Comparison of ENCODE assay signal across 1 cellular context in the genomic region with DNA sequence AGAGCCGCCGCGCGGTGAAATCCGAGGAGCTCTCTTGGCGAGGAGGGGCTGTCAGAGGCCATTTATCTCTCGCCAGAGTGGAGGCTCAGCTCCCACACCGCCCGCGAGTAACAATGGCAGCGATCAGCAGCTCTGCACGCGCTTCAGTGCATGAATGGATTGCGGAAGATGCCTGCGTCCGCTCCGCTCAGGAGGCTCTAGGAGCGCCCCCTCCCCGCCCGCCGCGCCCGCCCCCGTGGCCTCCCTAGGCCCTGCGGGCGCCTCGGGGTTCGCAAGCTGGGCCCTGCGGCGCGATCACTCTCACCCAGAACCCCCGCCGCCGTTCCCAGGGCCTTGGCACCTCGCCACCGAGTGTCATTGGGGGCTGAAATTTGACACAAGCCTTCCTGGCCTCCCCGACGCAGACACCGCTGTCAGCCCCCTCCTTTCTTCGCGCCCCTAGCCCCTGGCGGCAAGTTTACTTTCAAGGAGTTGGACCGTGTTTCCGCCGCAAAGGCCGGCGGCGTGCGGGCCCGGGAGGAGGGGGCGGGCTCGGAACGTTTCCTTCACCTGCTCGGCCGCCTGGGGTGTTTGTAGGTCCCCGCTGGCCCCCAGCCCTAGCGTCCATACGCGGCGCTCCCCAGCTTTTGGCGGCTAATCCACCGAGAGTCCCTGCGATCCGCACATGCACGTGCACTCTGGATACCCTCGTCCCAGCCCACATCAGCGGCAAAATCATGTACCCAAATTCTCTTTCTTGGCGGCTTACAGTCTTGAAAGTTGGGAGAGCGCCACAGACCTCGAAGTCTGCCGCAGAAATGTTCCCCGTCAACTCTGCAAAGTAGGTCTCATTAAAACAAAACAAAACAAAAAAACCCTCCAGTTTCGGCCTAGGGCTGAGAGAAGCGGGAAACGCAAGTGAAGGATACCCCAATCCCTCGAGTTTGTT.
TF ChIP-seq lines count a peak whose summit lies in the region.

No MANE protein-coding gene starts in this region.

TF ChIP-seq in HepG2, 621 proteins besides CTCF, POLR2A, EP300 and RAD21 (continued from another document and continues in another):
- TF ChIP-seq, protein P1, sequence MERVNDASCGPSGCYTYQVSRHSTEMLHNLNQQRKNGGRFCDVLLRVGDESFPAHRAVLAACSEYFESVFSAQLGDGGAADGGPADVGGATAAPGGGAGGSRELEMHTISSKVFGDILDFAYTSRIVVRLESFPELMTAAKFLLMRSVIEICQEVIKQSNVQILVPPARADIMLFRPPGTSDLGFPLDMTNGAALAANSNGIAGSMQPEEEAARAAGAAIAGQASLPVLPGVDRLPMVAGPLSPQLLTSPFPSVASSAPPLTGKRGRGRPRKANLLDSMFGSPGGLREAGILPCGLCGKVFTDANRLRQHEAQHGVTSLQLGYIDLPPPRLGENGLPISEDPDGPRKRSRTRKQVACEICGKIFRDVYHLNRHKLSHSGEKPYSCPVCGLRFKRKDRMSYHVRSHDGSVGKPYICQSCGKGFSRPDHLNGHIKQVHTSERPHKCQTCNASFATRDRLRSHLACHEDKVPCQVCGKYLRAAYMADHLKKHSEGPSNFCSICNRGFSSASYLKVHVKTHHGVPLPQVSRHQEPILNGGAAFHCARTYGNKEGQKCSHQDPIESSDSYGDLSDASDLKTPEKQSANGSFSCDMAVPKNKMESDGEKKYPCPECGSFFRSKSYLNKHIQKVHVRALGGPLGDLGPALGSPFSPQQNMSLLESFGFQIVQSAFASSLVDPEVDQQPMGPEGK (CRISPR knock-in tag; IDR thresholded peaks at IDR 0.05): peak; percentile 57; the same call in 1 of the 2 replicates
- no peak for TF ChIP-seq GPN1 (CRISPR knock-in tag; IDR thresholded peaks at IDR 0.05; ENCODE audit: borderline replicate concordance)
- 0 out of 2 replicates have a peak, but pooled peaks have one; percentile 22 for TF ChIP-seq HOXA3 (CRISPR knock-in tag; IDR thresholded peaks at IDR 0.05)
- peak; percentile 47; the same call in 1 of the 2 replicates for TF ChIP-seq POLR2G (IDR thresholded peaks at IDR 0.05; ENCODE audit: low read depth, low read length)
- no peak for TF ChIP-seq ZNF891 (CRISPR knock-in tag; IDR thresholded peaks at IDR 0.05)
- TF ChIP-seq ZNF558 (CRISPR knock-in tag; IDR thresholded peaks at IDR 0.05; ENCODE audit: borderline replicate concordance): no peak
- no peak for TF ChIP-seq JUNB (CRISPR knock-in tag; IDR thresholded peaks at IDR 0.05; ENCODE audit: borderline replicate concordance)
- TF ChIP-seq, protein P2, sequence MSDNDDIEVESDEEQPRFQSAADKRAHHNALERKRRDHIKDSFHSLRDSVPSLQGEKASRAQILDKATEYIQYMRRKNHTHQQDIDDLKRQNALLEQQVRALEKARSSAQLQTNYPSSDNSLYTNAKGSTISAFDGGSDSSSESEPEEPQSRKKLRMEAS (IDR thresholded peaks at IDR 0.05): 0 out of 2 replicates have a peak, but pooled peaks have one; percentile 36
- TF ChIP-seq, protein P3, sequence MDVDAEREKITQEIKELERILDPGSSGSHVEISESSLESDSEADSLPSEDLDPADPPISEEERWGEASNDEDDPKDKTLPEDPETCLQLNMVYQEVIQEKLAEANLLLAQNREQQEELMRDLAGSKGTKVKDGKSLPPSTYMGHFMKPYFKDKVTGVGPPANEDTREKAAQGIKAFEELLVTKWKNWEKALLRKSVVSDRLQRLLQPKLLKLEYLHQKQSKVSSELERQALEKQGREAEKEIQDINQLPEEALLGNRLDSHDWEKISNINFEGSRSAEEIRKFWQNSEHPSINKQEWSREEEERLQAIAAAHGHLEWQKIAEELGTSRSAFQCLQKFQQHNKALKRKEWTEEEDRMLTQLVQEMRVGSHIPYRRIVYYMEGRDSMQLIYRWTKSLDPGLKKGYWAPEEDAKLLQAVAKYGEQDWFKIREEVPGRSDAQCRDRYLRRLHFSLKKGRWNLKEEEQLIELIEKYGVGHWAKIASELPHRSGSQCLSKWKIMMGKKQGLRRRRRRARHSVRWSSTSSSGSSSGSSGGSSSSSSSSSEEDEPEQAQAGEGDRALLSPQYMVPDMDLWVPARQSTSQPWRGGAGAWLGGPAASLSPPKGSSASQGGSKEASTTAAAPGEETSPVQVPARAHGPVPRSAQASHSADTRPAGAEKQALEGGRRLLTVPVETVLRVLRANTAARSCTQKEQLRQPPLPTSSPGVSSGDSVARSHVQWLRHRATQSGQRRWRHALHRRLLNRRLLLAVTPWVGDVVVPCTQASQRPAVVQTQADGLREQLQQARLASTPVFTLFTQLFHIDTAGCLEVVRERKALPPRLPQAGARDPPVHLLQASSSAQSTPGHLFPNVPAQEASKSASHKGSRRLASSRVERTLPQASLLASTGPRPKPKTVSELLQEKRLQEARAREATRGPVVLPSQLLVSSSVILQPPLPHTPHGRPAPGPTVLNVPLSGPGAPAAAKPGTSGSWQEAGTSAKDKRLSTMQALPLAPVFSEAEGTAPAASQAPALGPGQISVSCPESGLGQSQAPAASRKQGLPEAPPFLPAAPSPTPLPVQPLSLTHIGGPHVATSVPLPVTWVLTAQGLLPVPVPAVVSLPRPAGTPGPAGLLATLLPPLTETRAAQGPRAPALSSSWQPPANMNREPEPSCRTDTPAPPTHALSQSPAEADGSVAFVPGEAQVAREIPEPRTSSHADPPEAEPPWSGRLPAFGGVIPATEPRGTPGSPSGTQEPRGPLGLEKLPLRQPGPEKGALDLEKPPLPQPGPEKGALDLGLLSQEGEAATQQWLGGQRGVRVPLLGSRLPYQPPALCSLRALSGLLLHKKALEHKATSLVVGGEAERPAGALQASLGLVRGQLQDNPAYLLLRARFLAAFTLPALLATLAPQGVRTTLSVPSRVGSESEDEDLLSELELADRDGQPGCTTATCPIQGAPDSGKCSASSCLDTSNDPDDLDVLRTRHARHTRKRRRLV (CRISPR knock-in tag; IDR thresholded peaks at IDR 0.05): no peak
- TF ChIP-seq, protein P4, sequence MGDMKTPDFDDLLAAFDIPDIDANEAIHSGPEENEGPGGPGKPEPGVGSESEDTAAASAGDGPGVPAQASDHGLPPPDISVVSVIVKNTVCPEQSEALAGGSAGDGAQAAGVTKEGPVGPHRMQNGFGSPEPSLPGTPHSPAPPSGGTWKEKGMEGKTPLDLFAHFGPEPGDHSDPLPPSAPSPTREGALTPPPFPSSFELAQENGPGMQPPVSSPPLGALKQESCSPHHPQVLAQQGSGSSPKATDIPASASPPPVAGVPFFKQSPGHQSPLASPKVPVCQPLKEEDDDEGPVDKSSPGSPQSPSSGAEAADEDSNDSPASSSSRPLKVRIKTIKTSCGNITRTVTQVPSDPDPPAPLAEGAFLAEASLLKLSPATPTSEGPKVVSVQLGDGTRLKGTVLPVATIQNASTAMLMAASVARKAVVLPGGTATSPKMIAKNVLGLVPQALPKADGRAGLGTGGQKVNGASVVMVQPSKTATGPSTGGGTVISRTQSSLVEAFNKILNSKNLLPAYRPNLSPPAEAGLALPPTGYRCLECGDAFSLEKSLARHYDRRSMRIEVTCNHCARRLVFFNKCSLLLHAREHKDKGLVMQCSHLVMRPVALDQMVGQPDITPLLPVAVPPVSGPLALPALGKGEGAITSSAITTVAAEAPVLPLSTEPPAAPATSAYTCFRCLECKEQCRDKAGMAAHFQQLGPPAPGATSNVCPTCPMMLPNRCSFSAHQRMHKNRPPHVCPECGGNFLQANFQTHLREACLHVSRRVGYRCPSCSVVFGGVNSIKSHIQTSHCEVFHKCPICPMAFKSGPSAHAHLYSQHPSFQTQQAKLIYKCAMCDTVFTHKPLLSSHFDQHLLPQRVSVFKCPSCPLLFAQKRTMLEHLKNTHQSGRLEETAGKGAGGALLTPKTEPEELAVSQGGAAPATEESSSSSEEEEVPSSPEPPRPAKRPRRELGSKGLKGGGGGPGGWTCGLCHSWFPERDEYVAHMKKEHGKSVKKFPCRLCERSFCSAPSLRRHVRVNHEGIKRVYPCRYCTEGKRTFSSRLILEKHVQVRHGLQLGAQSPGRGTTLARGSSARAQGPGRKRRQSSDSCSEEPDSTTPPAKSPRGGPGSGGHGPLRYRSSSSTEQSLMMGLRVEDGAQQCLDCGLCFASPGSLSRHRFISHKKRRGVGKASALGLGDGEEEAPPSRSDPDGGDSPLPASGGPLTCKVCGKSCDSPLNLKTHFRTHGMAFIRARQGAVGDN (CRISPR knock-in tag; IDR thresholded peaks at IDR 0.05): peak; percentile 78
- TF ChIP-seq, protein P5, sequence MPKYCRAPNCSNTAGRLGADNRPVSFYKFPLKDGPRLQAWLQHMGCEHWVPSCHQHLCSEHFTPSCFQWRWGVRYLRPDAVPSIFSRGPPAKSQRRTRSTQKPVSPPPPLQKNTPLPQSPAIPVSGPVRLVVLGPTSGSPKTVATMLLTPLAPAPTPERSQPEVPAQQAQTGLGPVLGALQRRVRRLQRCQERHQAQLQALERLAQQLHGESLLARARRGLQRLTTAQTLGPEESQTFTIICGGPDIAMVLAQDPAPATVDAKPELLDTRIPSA (CRISPR knock-in tag; IDR thresholded peaks at IDR 0.05; ENCODE audit: borderline replicate concordance): 0 out of 2 replicates have a peak, but pooled peaks have one; percentile 50
- TF ChIP-seq, protein P6, sequence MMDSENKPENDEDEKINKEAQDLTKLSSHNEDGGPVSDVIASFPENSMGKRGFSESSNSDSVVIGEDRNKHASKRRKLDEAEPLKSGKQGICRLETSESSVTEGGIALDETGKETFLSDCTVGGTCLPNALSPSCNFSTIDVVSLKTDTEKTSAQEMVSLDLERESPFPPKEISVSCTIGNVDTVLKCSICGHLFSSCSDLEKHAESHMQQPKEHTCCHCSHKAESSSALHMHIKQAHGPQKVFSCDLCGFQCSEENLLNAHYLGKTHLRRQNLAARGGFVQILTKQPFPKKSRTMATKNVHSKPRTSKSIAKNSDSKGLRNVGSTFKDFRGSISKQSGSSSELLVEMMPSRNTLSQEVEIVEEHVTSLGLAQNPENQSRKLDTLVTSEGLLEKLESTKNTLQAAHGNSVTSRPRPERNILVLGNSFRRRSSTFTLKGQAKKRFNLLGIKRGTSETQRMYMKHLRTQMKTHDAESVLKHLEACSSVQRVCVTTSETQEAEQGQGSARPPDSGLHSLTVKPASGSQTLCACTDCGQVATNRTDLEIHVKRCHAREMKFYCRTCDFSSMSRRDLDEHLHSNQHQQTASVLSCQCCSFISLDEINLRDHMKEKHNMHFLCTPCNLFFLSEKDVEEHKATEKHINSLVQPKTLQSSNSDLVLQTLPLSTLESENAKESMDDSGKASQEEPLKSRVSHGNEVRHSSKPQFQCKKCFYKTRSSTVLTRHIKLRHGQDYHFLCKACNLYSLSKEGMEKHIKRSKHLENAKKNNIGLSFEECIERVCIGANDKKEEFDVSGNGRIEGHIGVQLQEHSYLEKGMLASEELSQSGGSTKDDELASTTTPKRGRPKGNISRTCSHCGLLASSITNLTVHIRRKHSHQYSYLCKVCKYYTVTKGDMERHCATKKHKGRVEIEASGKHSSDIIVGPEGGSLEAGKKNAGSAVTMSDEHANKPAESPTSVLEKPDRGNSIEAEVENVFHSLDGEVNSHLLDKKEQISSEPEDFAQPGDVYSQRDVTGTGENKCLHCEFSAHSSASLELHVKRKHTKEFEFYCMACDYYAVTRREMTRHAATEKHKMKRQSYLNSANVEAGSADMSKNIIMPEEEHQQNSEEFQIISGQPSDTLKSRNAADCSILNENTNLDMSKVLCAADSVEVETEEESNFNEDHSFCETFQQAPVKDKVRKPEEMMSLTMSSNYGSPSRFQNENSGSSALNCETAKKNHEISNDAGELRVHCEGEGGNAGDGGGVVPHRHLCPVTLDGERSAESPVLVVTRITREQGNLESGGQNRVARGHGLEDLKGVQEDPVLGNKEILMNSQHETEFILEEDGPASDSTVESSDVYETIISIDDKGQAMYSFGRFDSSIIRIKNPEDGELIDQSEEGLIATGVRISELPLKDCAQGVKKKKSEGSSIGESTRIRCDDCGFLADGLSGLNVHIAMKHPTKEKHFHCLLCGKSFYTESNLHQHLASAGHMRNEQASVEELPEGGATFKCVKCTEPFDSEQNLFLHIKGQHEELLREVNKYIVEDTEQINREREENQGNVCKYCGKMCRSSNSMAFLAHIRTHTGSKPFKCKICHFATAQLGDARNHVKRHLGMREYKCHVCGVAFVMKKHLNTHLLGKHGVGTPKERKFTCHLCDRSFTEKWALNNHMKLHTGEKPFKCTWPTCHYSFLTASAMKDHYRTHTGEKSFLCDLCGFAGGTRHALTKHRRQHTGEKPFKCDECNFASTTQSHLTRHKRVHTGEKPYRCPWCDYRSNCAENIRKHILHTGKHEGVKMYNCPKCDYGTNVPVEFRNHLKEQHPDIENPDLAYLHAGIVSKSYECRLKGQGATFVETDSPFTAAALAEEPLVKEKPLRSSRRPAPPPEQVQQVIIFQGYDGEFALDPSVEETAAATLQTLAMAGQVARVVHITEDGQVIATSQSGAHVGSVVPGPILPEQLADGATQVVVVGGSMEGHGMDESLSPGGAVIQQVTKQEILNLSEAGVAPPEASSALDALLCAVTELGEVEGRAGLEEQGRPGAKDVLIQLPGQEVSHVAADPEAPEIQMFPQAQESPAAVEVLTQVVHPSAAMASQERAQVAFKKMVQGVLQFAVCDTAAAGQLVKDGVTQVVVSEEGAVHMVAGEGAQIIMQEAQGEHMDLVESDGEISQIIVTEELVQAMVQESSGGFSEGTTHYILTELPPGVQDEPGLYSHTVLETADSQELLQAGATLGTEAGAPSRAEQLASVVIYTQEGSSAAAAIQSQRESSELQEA (CRISPR knock-in tag; IDR thresholded peaks at IDR 0.05; ENCODE audit: not compliant biosample characterization): no peak
- TF ChIP-seq, protein P7, sequence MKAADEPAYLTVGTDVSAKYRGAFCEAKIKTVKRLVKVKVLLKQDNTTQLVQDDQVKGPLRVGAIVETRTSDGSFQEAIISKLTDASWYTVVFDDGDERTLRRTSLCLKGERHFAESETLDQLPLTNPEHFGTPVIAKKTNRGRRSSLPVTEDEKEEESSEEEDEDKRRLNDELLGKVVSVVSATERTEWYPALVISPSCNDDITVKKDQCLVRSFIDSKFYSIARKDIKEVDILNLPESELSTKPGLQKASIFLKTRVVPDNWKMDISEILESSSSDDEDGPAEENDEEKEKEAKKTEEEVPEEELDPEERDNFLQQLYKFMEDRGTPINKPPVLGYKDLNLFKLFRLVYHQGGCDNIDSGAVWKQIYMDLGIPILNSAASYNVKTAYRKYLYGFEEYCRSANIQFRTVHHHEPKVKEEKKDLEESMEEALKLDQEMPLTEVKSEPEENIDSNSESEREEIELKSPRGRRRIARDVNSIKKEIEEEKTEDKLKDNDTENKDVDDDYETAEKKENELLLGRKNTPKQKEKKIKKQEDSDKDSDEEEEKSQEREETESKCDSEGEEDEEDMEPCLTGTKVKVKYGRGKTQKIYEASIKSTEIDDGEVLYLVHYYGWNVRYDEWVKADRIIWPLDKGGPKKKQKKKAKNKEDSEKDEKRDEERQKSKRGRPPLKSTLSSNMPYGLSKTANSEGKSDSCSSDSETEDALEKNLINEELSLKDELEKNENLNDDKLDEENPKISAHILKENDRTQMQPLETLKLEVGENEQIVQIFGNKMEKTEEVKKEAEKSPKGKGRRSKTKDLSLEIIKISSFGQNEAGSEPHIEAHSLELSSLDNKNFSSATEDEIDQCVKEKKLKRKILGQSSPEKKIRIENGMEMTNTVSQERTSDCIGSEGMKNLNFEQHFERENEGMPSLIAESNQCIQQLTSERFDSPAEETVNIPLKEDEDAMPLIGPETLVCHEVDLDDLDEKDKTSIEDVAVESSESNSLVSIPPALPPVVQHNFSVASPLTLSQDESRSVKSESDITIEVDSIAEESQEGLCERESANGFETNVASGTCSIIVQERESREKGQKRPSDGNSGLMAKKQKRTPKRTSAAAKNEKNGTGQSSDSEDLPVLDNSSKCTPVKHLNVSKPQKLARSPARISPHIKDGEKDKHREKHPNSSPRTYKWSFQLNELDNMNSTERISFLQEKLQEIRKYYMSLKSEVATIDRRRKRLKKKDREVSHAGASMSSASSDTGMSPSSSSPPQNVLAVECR (CRISPR knock-in tag; IDR thresholded peaks at IDR 0.05; ENCODE audit: borderline replicate concordance): peak; percentile 38; the same call in 1 of the 2 replicates
- no peak for TF ChIP-seq ZNF138 (CRISPR knock-in tag; IDR thresholded peaks at IDR 0.05; ENCODE audit: low read depth)
- no peak for TF ChIP-seq SOX6 (IDR thresholded peaks at IDR 0.05)
- peak; percentile 33; the same call in 1 of the 2 replicates for TF ChIP-seq SOX6 (CRISPR knock-in tag; IDR thresholded peaks at IDR 0.05)
- TF ChIP-seq ZNF343 (CRISPR knock-in tag; IDR thresholded peaks at IDR 0.05): no peak
- peak; percentile 47 for TF ChIP-seq SAP130 (CRISPR knock-in tag; IDR thresholded peaks at IDR 0.05; ENCODE audit: low read depth)
- TF ChIP-seq NFIB (CRISPR knock-in tag; IDR thresholded peaks at IDR 0.05; ENCODE audit: borderline replicate concordance): no peak
- no peak for TF ChIP-seq HOXA9 (CRISPR knock-in tag; IDR thresholded peaks at IDR 0.05; ENCODE audit: borderline replicate concordance)
